In genomic region chr17:20300399-20301037, GRCh38 we compare ENCODE assay signal across 12 cellular contexts.
DNase-seq lines count a peak whose midpoint lies in the region; ATAC-seq and TF ChIP-seq lines count a peak whose summit lies in the region.
"Had no signal": no experiment of that assay in that cellular context is flagged by ENCODE, and none has a peak within 500 bp of the region (broad histone marks: within the 10 kb centered on the region; RNA-seq: fewer than 3 reads in every experiment).

No MANE protein-coding gene starts in this region.

- H3K27ac ChIP-seq in SJSA1 (peak overlapping the region; percentile 95), foreskin keratinocyte (no peak overlapping the region), ovary (peak overlapping the region; percentile 86 to 90), prostate gland (no peak overlapping the region)
- H3K27ac ChIP-seq: upper lobe of left lung had no signal

- H3K4me1 ChIP-seq in SJSA1 (replicated peaks) (peaks cover 31% of the 10 kb centered on the region), foreskin keratinocyte (no peaks in the 10 kb centered on the region), ovary (ENCODE audit: insufficient read depth) (peaks cover 18% of the 10 kb centered on the region), prostate gland (replicated peaks) (no peaks in the 10 kb centered on the region)
- H3K4me1 ChIP-seq: upper lobe of left lung had no signal

- WGBS in ovary, 3 donors, result 14 to 22% (median 21%) methylated on average over 10 of the region's 10 CpGs
- 85% methylated on average over 10 of the region's 10 CpGs for WGBS in prostate gland

- intact Hi-C loops in ovary (cut with DNase I) (no loop called here), prostate gland (cut with DNase I) (no loop called here)

- peaks cover 3% of the 10 kb centered on the region; the same call in 1 of the 2 replicates for H3K36me3 ChIP-seq in SJSA1
- H3K36me3 ChIP-seq in ovary, result no peaks in the 10 kb centered on the region
- H3K36me3 ChIP-seq in prostate gland, result no peaks in the 10 kb centered on the region
- H3K36me3 ChIP-seq: upper lobe of left lung had no signal

- TF ChIP-seq POLR2A in ovary (IDR thresholded peaks at IDR 0.05) (no peak), prostate gland (IDR thresholded peaks at IDR 0.05) (no peak)

- peak; percentile 27 for ATAC-seq in foreskin keratinocyte
- no peak for ATAC-seq in HG02840 (IDR thresholded peaks at IDR 0.05; ENCODE audit: low FRiP score, unreplicated experiment)
- ATAC-seq in GM19452 (IDR thresholded peaks at IDR 0.05; ENCODE audit: unreplicated experiment), result no peak

- no peak for TF ChIP-seq EP300 in ovary (IDR thresholded peaks at IDR 0.05)

- no peaks in the 10 kb centered on the region for H3K9me3 ChIP-seq in SJSA1 (replicated peaks)
- no peaks in the 10 kb centered on the region for H3K9me3 ChIP-seq in ovary
- no peaks in the 10 kb centered on the region for H3K9me3 ChIP-seq in prostate gland
- H3K9me3 ChIP-seq: upper lobe of left lung had no signal

- H3K4me3 ChIP-seq in AG09309 (ENCODE audit: control insufficient read depth, low read depth, low read length), result no peak overlapping the region
- H3K4me3 ChIP-seq in SJSA1, result no peak overlapping the region
- H3K4me3 ChIP-seq in ovary, result no peak overlapping the region
- H3K4me3 ChIP-seq in prostate gland, result no peak overlapping the region
- H3K4me3 ChIP-seq: upper lobe of left lung had no signal

- H3K27me3 ChIP-seq in SJSA1 (replicated peaks) (no peaks in the 10 kb centered on the region), foreskin keratinocyte (no peaks in the 10 kb centered on the region), ovary (no peaks in the 10 kb centered on the region), prostate gland (replicated peaks; ENCODE audit: insufficient read depth) (no peaks in the 10 kb centered on the region)
- H3K27me3 ChIP-seq: upper lobe of left lung had no signal

- DNase-seq in AG09309 (ENCODE audit: low read depth) (peak; percentile 83), SJSA1 (ENCODE audit: low read depth in 1 of 2, low spot score in 2 of 2) (peak; percentile 73 to 83), foreskin keratinocyte (no peak), ovary (peak; percentile 65 to 75 (median 66)), prostate gland (ENCODE audit: low spot score) (no peak), GOT3 (lab: John Stamatoyannopoulos, UW) (no peak)
- DNase-seq: foreskin melanocyte, mesendoderm, NCI-H510A treated with DMSO at 0.1 percent for 48 hours, upper lobe of left lung had no signal

- TF ChIP-seq CTCF in AG09309 (IDR thresholded peaks at IDR 0.05; ENCODE audit: control insufficient read depth, insufficient read depth, low read depth, low read length, missing control alignments) (no peak), foreskin keratinocyte (conservative IDR thresholded peaks at IDR 0.05) (no peak), ovary (IDR thresholded peaks at IDR 0.05) (no peak), prostate gland (IDR thresholded peaks at IDR 0.05) (no peak)

Comparison
In these comparisons a context has a peak if more than half of its experiments do, and no peak if none do; other contexts are left out.
1. DNase-seq: peak in AG09309 (single experiment), SJSA1 (2 of 2) and ovary (5 of 5); none in foreskin keratinocyte (0 of 2), prostate gland (single experiment) and GOT3 (single experiment).
2. H3K27ac ChIP-seq: peak in SJSA1 (single experiment) and ovary (2 of 2); none in foreskin keratinocyte (single experiment) and prostate gland (0 of 2).